In genomic region chr6:140636698-140637402, GRCh38 we compare ENCODE assay signal across 13 cellular contexts.
DNase-seq lines count a peak whose midpoint lies in the region; ATAC-seq lines count a peak whose summit lies in the region.
"Had no signal": no experiment of that assay in that cellular context is flagged by ENCODE, and none has a peak within 500 bp of the region (broad histone marks: within the 10 kb centered on the region; RNA-seq: fewer than 3 reads in every experiment).

No MANE protein-coding gene starts in this region.

- H3K14ac ChIP-seq in trophoblast cell (ENCODE audit: low read length): no peak overlapping the region

- no peaks in the 10 kb centered on the region for H3K9me3 Mint-ChIP-seq in activated naive CD4-positive, alpha-beta T cell treated with anti-CD3 and anti-CD28 coated beads, Interleukin-2, amount 10 ng/mL, durations not matched to agents 7 days and 5 days

- H2AFZ ChIP-seq in trophoblast cell (ENCODE audit: insufficient read depth, low read length, poor library complexity): no peak overlapping the region

- DNase-seq in NCI-H774 (lab: John Stamatoyannopoulos, UW) (peak; percentile 72), kidney tubule cell (ENCODE audit: low spot score) (peak; percentile 25), SJCRH30 (no peak), trophoblast cell (no peak)
- DNase-seq in activated naive CD4-positive, alpha-beta T cell treated with anti-CD3 and anti-CD28 coated beads, Interleukin-2, amount 10 ng/mL, durations not matched to agents 7 days and 5 days: no peak
- no peak for DNase-seq in stimulated activated CD4-positive, alpha-beta T cell treated with anti-CD3 and anti-CD28 coated beads, Interleukin-12 subunit alpha, Interleukin-12 subunit beta, amount 100 ng/mL, for 4 hours
- DNase-seq: cerebellar nuclear complex, DND-41, heart left ventricle, RPMI8226 had no signal

- no peak overlapping the region for H4K12ac ChIP-seq in trophoblast cell (ENCODE audit: low read depth, low read length)

- no peak overlapping the region for H3K23ac ChIP-seq in trophoblast cell (ENCODE audit: low read length)

- ATAC-seq in GM18508 (IDR thresholded peaks at IDR 0.05; ENCODE audit: insufficient read depth, unreplicated experiment) (peak; percentile 20), HG02642 (IDR thresholded peaks at IDR 0.05; ENCODE audit: poor library complexity, unreplicated experiment) (peak; percentile 26)
- ATAC-seq: heart left ventricle had no signal

- no peak overlapping the region for H4K91ac ChIP-seq in trophoblast cell (ENCODE audit: low read depth, low read length)

- H3K27ac Mint-ChIP-seq in activated naive CD4-positive, alpha-beta T cell treated with anti-CD3 and anti-CD28 coated beads, Interleukin-2, amount 10 ng/mL, durations not matched to agents 7 days and 5 days: no peak overlapping the region
- H3K27ac Mint-ChIP-seq: stimulated activated naive CD8-positive, alpha-beta T cell treated with anti-CD3 and anti-CD28 coated beads, Interleukin-15, Interleukin-2, amounts not matched to agents 100 ng/mL and 50 ng/mL, for 24 hours had no signal

- CTCF ChIA-PET in activated naive CD4-positive, alpha-beta T cell treated with anti-CD3 and anti-CD28 coated beads, Interleukin-2, amount 10 ng/mL, durations not matched to agents 7 days and 5 days (lab: Charles Lee): no interaction called here

- H3K9me3 ChIP-seq in SJCRH30 (replicated peaks) (peaks cover 3% of the 10 kb centered on the region), trophoblast cell (ENCODE audit: insufficient read depth, low read depth, low read length) (no peaks in the 10 kb centered on the region)
- H3K9me3 ChIP-seq: heart left ventricle had no signal

- no CpG with 5 or more reads among the region's 4 CpGs for WGBS in trophoblast cell (ENCODE audit: extremely low coverage, insufficient coverage, insufficient read length)

- no peaks in the 10 kb centered on the region for H3K79me1 ChIP-seq in trophoblast cell (ENCODE audit: low read length)

- no peak overlapping the region for H3K9ac ChIP-seq in trophoblast cell (ENCODE audit: low read length)

- no peaks in the 10 kb centered on the region for H3K36me3 ChIP-seq in SJCRH30
- H3K36me3 ChIP-seq in trophoblast cell (ENCODE audit: control insufficient read depth in 1 of 2, insufficient read depth in 2 of 2, low read length in 2 of 2): no peaks in the 10 kb centered on the region
- H3K36me3 ChIP-seq: heart left ventricle had no signal

- H3K36me3 Mint-ChIP-seq in activated naive CD4-positive, alpha-beta T cell treated with anti-CD3 and anti-CD28 coated beads, Interleukin-2, amount 10 ng/mL, durations not matched to agents 7 days and 5 days: no peaks in the 10 kb centered on the region

- no peaks in the 10 kb centered on the region for H3K4me1 Mint-ChIP-seq in activated naive CD4-positive, alpha-beta T cell treated with anti-CD3 and anti-CD28 coated beads, Interleukin-2, amount 10 ng/mL, durations not matched to agents 7 days and 5 days

- H2BK120ac ChIP-seq in trophoblast cell (ENCODE audit: insufficient read depth, low read length, poor library complexity): no peak overlapping the region

- H3K27me3 ChIP-seq in SJCRH30 (no peaks in the 10 kb centered on the region), trophoblast cell (ENCODE audit: insufficient read depth, low read length) (no peaks in the 10 kb centered on the region)
- H3K27me3 ChIP-seq: heart left ventricle had no signal

- no peak overlapping the region for H3K4ac ChIP-seq in trophoblast cell (ENCODE audit: low read depth, low read length)

- peaks cover 4% of the 10 kb centered on the region for H3K27me3 Mint-ChIP-seq in activated naive CD4-positive, alpha-beta T cell treated with anti-CD3 and anti-CD28 coated beads, Interleukin-2, amount 10 ng/mL, durations not matched to agents 7 days and 5 days

- no peak overlapping the region for H2AK5ac ChIP-seq in trophoblast cell (ENCODE audit: low read length)

- H3K4me3 ChIP-seq in SJCRH30 (no peak overlapping the region), trophoblast cell (ENCODE audit: low read depth, low read length) (no peak overlapping the region)
- H3K4me3 ChIP-seq: heart left ventricle had no signal

- no peaks in the 10 kb centered on the region for H3K79me2 ChIP-seq in trophoblast cell (ENCODE audit: control insufficient read depth, insufficient read depth, low read length, poor library complexity)

- H4K8ac ChIP-seq in trophoblast cell (ENCODE audit: low read depth, low read length): no peak overlapping the region

- H3K18ac ChIP-seq in trophoblast cell (ENCODE audit: low read length): no peak overlapping the region

- H3K4me3 Mint-ChIP-seq in activated naive CD4-positive, alpha-beta T cell treated with anti-CD3 and anti-CD28 coated beads, Interleukin-2, amount 10 ng/mL, durations not matched to agents 7 days and 5 days: no peak overlapping the region
- H3K4me3 Mint-ChIP-seq: stimulated activated naive CD8-positive, alpha-beta T cell treated with anti-CD3 and anti-CD28 coated beads, Interleukin-15, Interleukin-2, amounts not matched to agents 100 ng/mL and 50 ng/mL, for 24 hours had no signal

- no peak overlapping the region for H3K4me2 ChIP-seq in trophoblast cell (ENCODE audit: low read length)

- H2BK5ac ChIP-seq in trophoblast cell (ENCODE audit: low read depth, low read length, poor library complexity): no peak overlapping the region

- no peak overlapping the region for H3K27ac ChIP-seq in SJCRH30
- no peak overlapping the region for H3K27ac ChIP-seq in trophoblast cell (ENCODE audit: low read depth, low read length)
- H3K27ac ChIP-seq: heart left ventricle had no signal

- H2BK12ac ChIP-seq in trophoblast cell (ENCODE audit: low read length): no peak overlapping the region

- H3K4me1 ChIP-seq in SJCRH30 (no peaks in the 10 kb centered on the region), trophoblast cell (ENCODE audit: control insufficient read depth in 1 of 2, insufficient read depth in 2 of 2, low read length in 2 of 2) (no peaks in the 10 kb centered on the region)
- H3K4me1 ChIP-seq: heart left ventricle had no signal

Comparison
In these comparisons a context has a peak if more than half of its experiments do, and no peak if none do; other contexts are left out.
1. DNase-seq: peak in NCI-H774 (single experiment) and kidney tubule cell (single experiment); none in activated naive CD4-positive, alpha-beta T cell treated with anti-CD3 and anti-CD28 coated beads, Interleukin-2, amount 10 ng/mL, durations not matched to agents 7 days and 5 days (single experiment), SJCRH30 (0 of 2), stimulated activated CD4-positive, alpha-beta T cell treated with anti-CD3 and anti-CD28 coated beads, Interleukin-12 subunit alpha, Interleukin-12 subunit beta, amount 100 ng/mL, for 4 hours (single experiment) and trophoblast cell (0 of 2).